12 cellular contexts compared by ENCODE assay signal in the genomic region with DNA sequence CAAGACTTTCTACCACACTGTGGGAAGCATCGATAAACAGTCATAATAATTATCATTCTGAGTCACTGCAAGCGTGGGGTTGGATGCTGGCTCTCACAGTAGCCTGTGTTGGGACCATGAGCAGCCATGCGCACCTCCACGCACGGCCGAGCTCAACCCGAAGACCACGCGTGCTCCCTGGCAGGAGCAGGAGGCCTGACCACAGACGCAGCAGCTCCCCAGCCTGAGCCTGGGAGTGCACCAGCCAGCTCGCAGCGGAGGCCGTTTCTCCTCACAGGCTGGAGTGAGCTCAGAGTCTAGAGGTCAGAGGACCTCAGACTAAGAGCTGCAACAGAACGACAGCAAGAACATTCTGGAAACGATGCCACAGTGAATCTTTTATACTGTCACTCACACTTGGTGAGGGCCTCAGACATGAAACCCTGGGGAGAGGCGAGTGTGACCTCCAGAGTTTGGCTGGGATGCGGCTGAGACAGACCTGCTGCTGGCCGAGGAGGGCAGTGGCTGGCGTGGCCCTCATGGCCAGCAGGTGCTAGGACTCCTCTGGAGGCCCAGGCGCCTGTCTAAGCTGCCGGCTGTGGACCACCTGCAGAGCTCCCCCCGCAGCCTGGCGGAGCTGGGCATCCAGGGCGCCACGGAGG. TPM values are rescaled to one million over a fixed set of nuclear protein-coding genes. Genes with fewer than 3 reads are reported as not detected.
DNase-seq lines count a peak whose midpoint lies in the region; ATAC-seq and TF ChIP-seq lines count a peak whose summit lies in the region.
"Had no signal": no experiment of that assay in that cellular context is flagged by ENCODE, and none has a peak within 500 bp of the region (broad histone marks: within the 10 kb centered on the region; RNA-seq: fewer than 3 reads in every experiment).

No MANE protein-coding gene starts in this region.

- H3K9me3 ChIP-seq in BE2C: no peaks in the 10 kb centered on the region
- no peaks in the 10 kb centered on the region for H3K9me3 ChIP-seq in RWPE2 (ENCODE audit: severe bottlenecking)
- H3K9me3 ChIP-seq: upper lobe of left lung had no signal

- ATAC-seq in RWPE2 (ENCODE audit: low read depth) (peak; percentile 2; the same call in 1 of the 3 replicates), HG02981 (IDR thresholded peaks at IDR 0.05; ENCODE audit: unreplicated experiment) (no peak)

- H3K4me1 ChIP-seq in BE2C (peaks cover 20% of the 10 kb centered on the region), RWPE2 (ENCODE audit: insufficient read depth, poor library complexity, severe bottlenecking) (no peaks in the 10 kb centered on the region)

- H3K27me3 ChIP-seq in BE2C (no peaks in the 10 kb centered on the region), RWPE2 (ENCODE audit: insufficient read depth, poor library complexity, severe bottlenecking) (no peaks in the 10 kb centered on the region)
- H3K27me3 ChIP-seq: upper lobe of left lung had no signal

- no peak for TF ChIP-seq CTCF in BE2C (IDR thresholded peaks at IDR 0.05; ENCODE audit: low read depth, low read length)
- no peak for TF ChIP-seq CTCF in RWPE2 (IDR thresholded peaks at IDR 0.05; ENCODE audit: poor library complexity, severe bottlenecking)

- H3K4me3 ChIP-seq in BE2C (ENCODE audit: low read depth, low read length) (no peak overlapping the region), RWPE2 (ENCODE audit: severe bottlenecking) (no peak overlapping the region)
- H3K4me3 ChIP-seq: upper lobe of left lung had no signal

- DNase-seq in BE2C (peak; percentile 42), RWPE2 (ENCODE audit: low spot score) (no peak), kidney glomerular epithelial cell (lab: John Stamatoyannopoulos, UW) (peak; percentile 89), NCI-H345 treated with DMSO at 0.1 percent for 48 hours (lab: John Stamatoyannopoulos, UW; ENCODE audit: unreplicated experiment) (no peak), SHP77 (lab: John Stamatoyannopoulos, UW) (no peak)
- DNase-seq in stimulated activated naive CD4-positive, alpha-beta T cell (lab: John Stamatoyannopoulos, UW): no peak
- DNase-seq: DMS153, NCI-H524 treated with DMSO at 0.1 percent for 48 hours had no signal

- H3K36me3 ChIP-seq in BE2C: peaks cover 13% of the 10 kb centered on the region
- H3K36me3 ChIP-seq in RWPE2 (ENCODE audit: low read depth): peaks cover 21% of the 10 kb centered on the region

- TF ChIP-seq POLR2A in GM15510 (IDR thresholded peaks at IDR 0.05; ENCODE audit: borderline replicate concordance, extremely low read depth, insufficient read length): peak; percentile 7

- no peak overlapping the region for H3K27ac ChIP-seq in RWPE2 (ENCODE audit: poor library complexity, severe bottlenecking)
- H3K27ac ChIP-seq: KMS-11, upper lobe of left lung had no signal

RNA-seq across cellular contexts. Expression of a gene that starts 6.0 kb away (rescaled TPM):
- 287 TPM for polyA plus RNA-seq in BE2C (2012; ENCODE audit: insufficient read depth, insufficient read length, low read depth)

RNA-seq across cellular contexts. Expression of a gene that starts 6.3 kb away (rescaled TPM):
- polyA plus RNA-seq in BE2C (2012; ENCODE audit: insufficient read depth, insufficient read length, low read depth): 43.8 TPM

RNA-seq across cellular contexts. Expression of a gene that starts 22.4 kb away (rescaled TPM):
- polyA plus RNA-seq in BE2C (2012; ENCODE audit: insufficient read depth, insufficient read length, low read depth): 25.5 TPM

RNA-seq across cellular contexts. Expression of a gene that starts 50.0 kb away (rescaled TPM):
- 41.2 TPM for polyA plus RNA-seq in BE2C (2012; ENCODE audit: insufficient read depth, insufficient read length, low read depth)

Comparison
In these comparisons a context has a peak if more than half of its experiments do, and no peak if none do; other contexts are left out.
1. DNase-seq: peak in BE2C (single experiment) and kidney glomerular epithelial cell (single experiment); none in RWPE2 (single experiment), NCI-H345 treated with DMSO at 0.1 percent for 48 hours (single experiment), SHP77 (0 of 2) and stimulated activated naive CD4-positive, alpha-beta T cell (0 of 6).